8 cellular contexts compared by ENCODE assay signal in the genomic region with DNA sequence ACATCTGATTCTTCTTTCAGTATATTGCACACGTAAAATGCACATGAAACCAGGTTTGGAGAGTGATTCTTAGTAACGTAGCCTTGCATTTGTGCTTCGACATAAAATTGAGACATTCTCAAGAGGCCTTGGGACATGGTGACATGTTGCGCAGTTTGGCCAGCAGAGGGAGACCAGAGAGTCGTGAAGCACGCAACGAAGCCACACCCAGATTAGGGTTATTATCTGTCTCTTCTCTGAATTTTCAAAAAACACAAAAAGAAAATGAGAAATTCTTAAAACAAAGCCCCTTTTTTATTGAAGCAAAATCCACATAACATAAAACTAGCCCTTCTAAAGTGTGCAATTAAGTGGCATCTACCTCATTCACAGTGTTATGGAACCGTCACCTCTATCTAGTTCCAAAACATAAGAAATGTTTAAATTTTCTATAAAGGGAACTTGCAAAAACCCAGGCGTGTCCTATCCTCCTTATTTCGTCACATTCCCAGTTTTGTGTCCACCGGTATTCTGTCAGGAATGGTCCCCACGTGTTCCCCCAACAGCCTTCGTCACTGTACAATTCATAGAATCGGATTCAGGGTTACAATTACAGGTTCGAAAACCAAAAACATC.
DNase-seq lines count a peak whose midpoint lies in the region; ATAC-seq and TF ChIP-seq lines count a peak whose summit lies in the region.

No MANE protein-coding gene starts in this region.

- no peak overlapping the region for H3K4me3 ChIP-seq in right cardiac atrium (ENCODE audit: low read length)
- H3K4me3 ChIP-seq in retinal pigment epithelial cell (ENCODE audit: low read length) = no peak overlapping the region

- ATAC-seq in right cardiac atrium = peak; percentile 62 to 66

- 29% methylated on average over 15 of the region's 15 CpGs for WGBS in right cardiac atrium

- intact Hi-C loops in right cardiac atrium (cut with DNase I) = loop anchor here in 2 of 4 donors (5.0 to 10.0 kb wide), 2 partner anchors 111 to 138 kb away; a partner anchor contains a TSS

- TF ChIP-seq CTCF in retinal pigment epithelial cell (conservative IDR thresholded peaks at IDR 0.05; ENCODE audit: low read depth, low read length) = peak; percentile 85

- peak overlapping the region; percentile 93 for H3K27ac ChIP-seq in angular gyrus (ENCODE audit: low read depth, low read length)
- H3K27ac ChIP-seq in right cardiac atrium (ENCODE audit: low read length) = peak overlapping the region; percentile 98

- DNase-seq in SKM-1 treated with dmso at 0.1 percent for 144 hours (lab: John Stamatoyannopoulos, UW; ENCODE audit: unreplicated experiment) = peak; percentile 12
- DNase-seq in SKM-1 (lab: John Stamatoyannopoulos, UW; ENCODE audit: unreplicated experiment) = no peak
- DNase-seq in LoVo (ENCODE audit: low spot score) = peak; percentile 76
- peak; percentile 42 to 90 (median 60) for DNase-seq in T-helper 2 cell
- peak; percentile 82 to 94 (median 90) for DNase-seq in right cardiac atrium
- peak; percentile 41 for DNase-seq in retinal pigment epithelial cell (ENCODE audit: low read depth)
- DNase-seq in NCI-H2107 (lab: John Stamatoyannopoulos, UW) = no peak

- H3K27me3 ChIP-seq in right cardiac atrium (ENCODE audit: control insufficient read depth, insufficient read depth) = no peaks in the 10 kb centered on the region

- H3K4me1 ChIP-seq in right cardiac atrium (ENCODE audit: control insufficient read depth, insufficient read depth, low read length) = peaks cover 9% of the 10 kb centered on the region

- H3K9me3 ChIP-seq in right cardiac atrium (ENCODE audit: control insufficient read depth, low read length) = no peaks in the 10 kb centered on the region

Comparison
In these comparisons a context has a peak if more than half of its experiments do, and no peak if none do; other contexts are left out.
1. DNase-seq: peak in SKM-1 treated with dmso at 0.1 percent for 144 hours (single experiment), LoVo (single experiment), T-helper 2 cell (5 of 5), right cardiac atrium (3 of 3) and retinal pigment epithelial cell (single experiment); none in SKM-1 (single experiment) and NCI-H2107 (single experiment).